10 cellular contexts compared by ENCODE assay signal in the genomic region with DNA sequence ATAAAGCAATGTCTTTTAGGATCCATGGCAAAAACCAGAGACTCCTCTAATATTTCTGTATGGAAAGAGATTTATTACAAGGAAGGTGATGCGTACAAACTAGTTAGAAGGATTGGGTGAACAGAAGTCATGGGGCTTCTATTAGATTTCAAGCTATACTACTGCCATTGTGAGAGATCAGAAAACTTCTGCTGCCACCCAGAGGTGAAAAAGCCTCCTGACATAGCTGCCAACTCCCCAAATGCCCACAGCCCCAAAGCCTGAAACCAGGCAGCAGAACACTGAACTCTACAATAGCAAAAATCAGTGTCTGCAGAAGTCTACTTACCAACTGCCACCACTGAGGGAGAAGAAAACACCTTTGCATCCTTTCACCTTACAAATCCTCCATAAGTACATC.
A peak's percentile ranks its signal among the peaks of the same experiment; 100 is the strongest.
DNase-seq lines count a peak whose midpoint lies in the region; ATAC-seq, FAIRE-seq and TF ChIP-seq lines count a peak whose summit lies in the region.
"Had no signal": no experiment of that assay in that cellular context is flagged by ENCODE, and none has a peak within 500 bp of the region (broad histone marks: within the 10 kb centered on the region; RNA-seq: fewer than 3 reads in every experiment).

No MANE protein-coding gene starts in this region.

- H3K4me3 ChIP-seq in Caco-2 (ENCODE audit: low read depth, low read length) (no peak overlapping the region), RWPE2 (ENCODE audit: severe bottlenecking) (no peak overlapping the region), prostate gland (no peak overlapping the region), Peyer's patch (no peak overlapping the region)

- no peak overlapping the region for H3K4me3 Mint-ChIP-seq in Caco-2 (ENCODE audit: unreplicated experiment)

- BruUV-seq in Caco-2 (replicated peaks; lab: Mats Ljungman, UMichigan) = no TSS peak

- FAIRE-seq in H54 (lab: Jason Lieb, UNC) = peak; percentile 50
- FAIRE-seq: colon had no signal

- no peaks in the 10 kb centered on the region for H3K4me1 Mint-ChIP-seq in Caco-2 (ENCODE audit: low read depth, unreplicated experiment)

- DNase-seq in Caco-2 (peak in 1 of 2 experiments; percentile 51), H54 (ENCODE audit: insufficient read length, low spot score) (no peak), RWPE2 (ENCODE audit: low spot score) (no peak), iPS-NIHi7 (ENCODE audit: extremely low spot score) (peak; percentile 72), prostate gland (ENCODE audit: low spot score) (no peak), GF-D8 (lab: John Stamatoyannopoulos, UW) (no peak), Peyer's patch (no peak)

- TF ChIP-seq POLR2A in H54 (IDR thresholded peaks at IDR 0.05; ENCODE audit: low read depth, low read length) (no peak), prostate gland (IDR thresholded peaks at IDR 0.05) (no peak), Peyer's patch (IDR thresholded peaks at IDR 0.05) (no peak)

- peaks cover 16% of the 10 kb centered on the region for H3K27me3 Mint-ChIP-seq in Caco-2 (ENCODE audit: insufficient read depth, unreplicated experiment)

- intact Hi-C loops in Caco-2 (cut with micrococcal nuclease; ENCODE audit: unreplicated experiment) = loop anchor here (1.0 kb wide), 2 partner anchors 49 to 96 kb away; no protein-coding TSS in a partner anchor
- intact Hi-C loops in prostate gland (cut with DNase I) = no loop called here

- no peaks in the 10 kb centered on the region for H3K9me3 Mint-ChIP-seq in Caco-2 (ENCODE audit: unreplicated experiment)

- no peak overlapping the region for H3K27ac Mint-ChIP-seq in Caco-2 (ENCODE audit: unreplicated experiment)

- H3K36me3 ChIP-seq in Caco-2 (ENCODE audit: control insufficient read depth, insufficient read depth, low read length) (no peaks in the 10 kb centered on the region), RWPE2 (ENCODE audit: low read depth) (no peaks in the 10 kb centered on the region), prostate gland (no peaks in the 10 kb centered on the region), Peyer's patch (no peaks in the 10 kb centered on the region)
- H3K36me3 ChIP-seq: neutrophil had no signal

- POLR2A ChIA-PET in Caco-2 (lab: Charles Lee) = no interaction called here

- no peaks in the 10 kb centered on the region for H3K27me3 ChIP-seq in Caco-2 (replicated peaks; ENCODE audit: control insufficient read depth, insufficient read depth, low read length)
- H3K27me3 ChIP-seq in RWPE2 (ENCODE audit: insufficient read depth, poor library complexity, severe bottlenecking) = no peaks in the 10 kb centered on the region
- no peaks in the 10 kb centered on the region for H3K27me3 ChIP-seq in prostate gland (replicated peaks; ENCODE audit: insufficient read depth)
- H3K27me3 ChIP-seq in Peyer's patch = no peaks in the 10 kb centered on the region
- H3K27me3 ChIP-seq: neutrophil had no signal

- ATAC-seq in RWPE2 (ENCODE audit: low read depth) (peak; percentile 81), GM18519 (IDR thresholded peaks at IDR 0.05; ENCODE audit: low FRiP score, unreplicated experiment) (no peak)

- 74% methylated on average over 1 of the region's 1 CpG for WGBS in prostate gland

- CTCF ChIA-PET in Caco-2 (lab: Charles Lee) = interaction anchor here (1.1 to 1.5 kb wide), 2 partner anchors 81 to 101 kb away, joined by 3 to 9 read pairs; no protein-coding TSS in a partner anchor

- H3K4me1 ChIP-seq in Caco-2 (no peaks in the 10 kb centered on the region), RWPE2 (ENCODE audit: insufficient read depth, poor library complexity, severe bottlenecking) (no peaks in the 10 kb centered on the region), prostate gland (replicated peaks) (no peaks in the 10 kb centered on the region), Peyer's patch (no peaks in the 10 kb centered on the region)

- no peaks in the 10 kb centered on the region for H3K36me3 Mint-ChIP-seq in Caco-2 (ENCODE audit: insufficient read depth, unreplicated experiment)

- H3K9me3 ChIP-seq in Caco-2 (no peaks in the 10 kb centered on the region), RWPE2 (ENCODE audit: severe bottlenecking) (no peaks in the 10 kb centered on the region), prostate gland (no peaks in the 10 kb centered on the region), Peyer's patch (no peaks in the 10 kb centered on the region)
- H3K9me3 ChIP-seq: neutrophil had no signal

- H3K27ac ChIP-seq in RWPE2 (ENCODE audit: poor library complexity, severe bottlenecking) (no peak overlapping the region), prostate gland (no peak overlapping the region), Peyer's patch (no peak overlapping the region)
- H3K27ac ChIP-seq: neutrophil had no signal

- TF ChIP-seq CTCF in Caco-2 (IDR thresholded peaks at IDR 0.05; ENCODE audit: insufficient read depth in 1 of 2, low read depth in 1 of 2, low read length in 1 of 2, severe bottlenecking in 1 of 2, unreplicated experiment in 1 of 2) (peak; percentile 44 to 69), RWPE2 (IDR thresholded peaks at IDR 0.05; ENCODE audit: poor library complexity, severe bottlenecking) (peak; percentile 55), prostate gland (IDR thresholded peaks at IDR 0.05) (no peak), Peyer's patch (IDR thresholded peaks at IDR 0.05) (no peak)

Comparison
In these comparisons a context has a peak if more than half of its experiments do, and no peak if none do; other contexts are left out.
1. CTCF ChIP-seq: peak in Caco-2 (2 of 2) and RWPE2 (single experiment); none in prostate gland (0 of 4) and Peyer's patch (0 of 6).